Comparison of ENCODE assay signal across 10 cellular contexts in genomic region chr6:41723178-41723935, GRCh38. TPM values are rescaled to one million over a fixed set of nuclear protein-coding genes. Genes with fewer than 3 reads are reported as not detected.
DNase-seq lines count a peak whose midpoint lies in the region; ATAC-seq, FAIRE-seq and TF ChIP-seq lines count a peak whose summit lies in the region.
"Had no signal": no experiment of that assay in that cellular context is flagged by ENCODE, and none has a peak within 500 bp of the region (broad histone marks: within the 10 kb centered on the region; RNA-seq: fewer than 3 reads in every experiment).

No MANE protein-coding gene starts in this region.

- H3K27me3 Mint-ChIP-seq in activated CD4-positive, alpha-beta T cell treated with anti-CD3 and anti-CD28 coated beads, Interleukin-2, amount 10 ng/mL, durations not matched to agents 24 days and 14 days: no peaks in the 10 kb centered on the region
- H3K27me3 Mint-ChIP-seq: activated naive CD4-positive, alpha-beta T cell treated with anti-CD3 and anti-CD28 coated beads, Interleukin-2, amount 50 U/mL, for 24 hours had no signal

- FAIRE-seq in K562 (lab: Jason Lieb, UNC): no peak

- peak overlapping the region in 1 of 2 experiments; percentile 46; a peak in 2 of 4 replicates for H3K9ac ChIP-seq in K562 (ENCODE audit: insufficient read depth in 1 of 2, low read depth in 2 of 2, low read length in 2 of 2)

- BruUV-seq in K562 (replicated peaks; lab: Mats Ljungman, UMichigan): no TSS peak

- no peak for TF ChIP-seq EP300 in K562 (IDR thresholded peaks at IDR 0.05; ENCODE audit: low read length)

- intact Hi-C loops in K562 (cut with micrococcal nuclease): no loop called here
- intact Hi-C loops in activated CD4-positive, alpha-beta T cell treated with anti-CD3 and anti-CD28 coated beads, Interleukin-2, amount 10 ng/mL, durations not matched to agents 24 days and 14 days (cut with micrococcal nuclease): no loop called here

- no peaks in the 10 kb centered on the region for H3K36me3 ChIP-seq in K562 (ENCODE audit: control insufficient read depth, insufficient read depth, low read length)

- TF ChIP-seq RAD21 in K562 (CRISPR knock-in tag; conservative IDR thresholded peaks at IDR 0.05 in 1 of 2, IDR thresholded peaks at IDR 0.05 in 1 of 2): no peak

- POLR2A ChIA-PET in K562 (lab: Yijun Ruan, JAX): interaction anchor here (0.6 to 1.7 kb wide), 7 partner anchors 8 to 581 kb away, joined by 3 to 7 read pairs (median 5); no protein-coding TSS in a partner anchor

- no peaks in the 10 kb centered on the region for H3K9me3 ChIP-seq in K562 (replicated peaks; ENCODE audit: control insufficient read depth, insufficient read depth, low read depth, low read length)

- CTCF ChIA-PET in K562 (lab: Yijun Ruan, JAX; ENCODE audit: low intra/inter-chr PET ratio): no interaction called here

- ATAC-seq in GM18498 (IDR thresholded peaks at IDR 0.05; ENCODE audit: unreplicated experiment): peak; percentile 62
- peak; percentile 69 for ATAC-seq in HG02623 (IDR thresholded peaks at IDR 0.05; ENCODE audit: unreplicated experiment)
- peak; percentile 85 for ATAC-seq in K562

- DNase-seq in NCI-H1436 (lab: John Stamatoyannopoulos, UW) (peak; percentile 85), K562 (ENCODE audit: extremely low read depth in 1 of 4, low spot score in 3 of 4) (peak; percentile 48 to 56 (median 50)), kidney tubule cell (ENCODE audit: low spot score) (peak; percentile 61)
- DNase-seq in activated CD4-positive, alpha-beta T cell treated with anti-CD3 and anti-CD28 coated beads, Interleukin-2, amount 10 ng/mL, durations not matched to agents 24 days and 14 days: no peak
- no peak for DNase-seq in activated naive CD4-positive, alpha-beta T cell (lab: John Stamatoyannopoulos, UW)

- TF ChIP-seq CTCF in K562 (IDR thresholded peaks at IDR 0.05 in 2 of 3, conservative IDR thresholded peaks at IDR 0.05 in 1 of 3; ENCODE audit: insufficient read depth in 2 of 3, low read depth in 1 of 3, low read length in 3 of 3): no peak

- in situ Hi-C loops in K562 (cut with MboI): no loop called here

- H3K9me1 ChIP-seq in K562 (ENCODE audit: control insufficient read depth, insufficient read depth, low read length): no peaks in the 10 kb centered on the region

- H3K4me1 Mint-ChIP-seq in activated CD4-positive, alpha-beta T cell treated with anti-CD3 and anti-CD28 coated beads, Interleukin-2, amount 10 ng/mL, durations not matched to agents 24 days and 14 days: peaks cover 7% of the 10 kb centered on the region

- no peak for TF ChIP-seq POLR2A in K562 (conservative IDR thresholded peaks at IDR 0.05)

- H3K4me3 ChIP-seq in K562: no peak overlapping the region

- H3K36me3 Mint-ChIP-seq in activated CD4-positive, alpha-beta T cell treated with anti-CD3 and anti-CD28 coated beads, Interleukin-2, amount 10 ng/mL, durations not matched to agents 24 days and 14 days (ENCODE audit: low read depth): no peaks in the 10 kb centered on the region
- H3K36me3 Mint-ChIP-seq: activated naive CD4-positive, alpha-beta T cell treated with anti-CD3 and anti-CD28 coated beads, Interleukin-2, amount 50 U/mL, for 24 hours had no signal

- no peak overlapping the region; the same call in 1 of the 2 replicates for H2AFZ ChIP-seq in K562 (ENCODE audit: low read depth, low read length)

- H3K79me2 ChIP-seq in K562 (ENCODE audit: control insufficient read depth, insufficient read depth, low read length): no peaks in the 10 kb centered on the region

- WGBS in K562 (ENCODE audit: insufficient coverage, low coverage, missing lambda C conversion rate): 31% methylated on average over 23 of the region's 23 CpGs

- H3K27ac ChIP-seq in K562 (ENCODE audit: extremely low read depth, low read depth, low read length) (no peak overlapping the region), temporal lobe (ENCODE audit: low read depth, low read length) (peak overlapping the region; percentile 77)

- peaks cover 15% of the 10 kb centered on the region; the same call in 1 of the 2 replicates for H4K20me1 ChIP-seq in K562 (replicated peaks; ENCODE audit: control insufficient read depth, insufficient read depth, low read length)

- no peak overlapping the region for H3K4me2 ChIP-seq in K562 (ENCODE audit: insufficient read depth, low read length)

- H3K9me3 Mint-ChIP-seq in activated CD4-positive, alpha-beta T cell treated with anti-CD3 and anti-CD28 coated beads, Interleukin-2, amount 10 ng/mL, durations not matched to agents 24 days and 14 days: no peaks in the 10 kb centered on the region
- H3K9me3 Mint-ChIP-seq: activated naive CD4-positive, alpha-beta T cell treated with anti-CD3 and anti-CD28 coated beads, Interleukin-2, amount 50 U/mL, for 24 hours had no signal

- no peak overlapping the region for H3K27ac Mint-ChIP-seq in activated CD4-positive, alpha-beta T cell treated with anti-CD3 and anti-CD28 coated beads, Interleukin-2, amount 10 ng/mL, durations not matched to agents 24 days and 14 days

- peaks cover 0 to 11% of the 10 kb centered on the region in 2 experiments; a peak in 1 of 5 replicates for H3K27me3 ChIP-seq in K562 (ENCODE audit: control insufficient read depth in 2 of 2, insufficient read depth in 2 of 2, low read length in 2 of 2)

- peaks cover 16 to 23% of the 10 kb centered on the region in 2 experiments for H3K4me1 ChIP-seq in K562 (replicated peaks in 1 of 2; ENCODE audit: control insufficient read depth in 2 of 2, insufficient read depth in 2 of 2, low read length in 2 of 2)

- no peak overlapping the region for H3K4me3 Mint-ChIP-seq in activated CD4-positive, alpha-beta T cell treated with anti-CD3 and anti-CD28 coated beads, Interleukin-2, amount 10 ng/mL, durations not matched to agents 24 days and 14 days
- H3K4me3 Mint-ChIP-seq: activated naive CD4-positive, alpha-beta T cell treated with anti-CD3 and anti-CD28 coated beads, Interleukin-2, amount 50 U/mL, for 24 hours had no signal

RNA-seq across cellular contexts. Expression of gene TFEB, which starts 12.1 kb away (rescaled TPM):
- 2.1 and 8.5 TPM in 2 replicates for total RNA-seq in K562 (2011; cell fraction: chromatin; rRNA removed; ENCODE audit: low replicate concordance)
- total RNA-seq in K562 (2011; cell fraction: nucleolus; rRNA removed): 4.5 and 5.3 TPM in 2 replicates
- 3.0 and 3.6 TPM in 2 replicates for total RNA-seq in K562 (2011; cell fraction: nucleoplasm; rRNA removed)
- 3.8 and 4.4 TPM in 2 replicates for total RNA-seq in K562 (2014; rRNA removed)
- 0.64 and 0.84 TPM in 2 replicates for total RNA-seq in K562 (2014; rRNA removed; fragmentation: Illumina TruSeq; extraction: Trizol)
- total RNA-seq in K562 (2015; rRNA removed; fragmentation: Illumina TruSeq; extraction: Trizol): 1.1 TPM in 2 replicates
- total RNA-seq in K562 (2021): 3.6 and 4.7 TPM in 2 replicates
- 2.0 and 4.4 TPM in 2 replicates for polyA plus RNA-seq in K562 (2011; rRNA removed)
- polyA plus RNA-seq in K562 (2011; cell fraction: cytosol; rRNA removed): 3.6 and 5.6 TPM in 2 replicates
- polyA plus RNA-seq in K562 (2011; cell fraction: nucleus; rRNA removed): 2.6 and 4.3 TPM in 2 replicates
- 1.7 and 3.4 TPM in 2 replicates for polyA plus RNA-seq in K562 (2012)
- 2.0 TPM in 2 replicates for polyA plus RNA-seq in K562 (2014; fragmentation: Illumina TruSeq; extraction: Trizol)
- under 1 TPM; 0.04 to 0.07 TPM for polyA plus RNA-seq in K562 (2014; fragmentation: Nextera tagmentation; extraction: Ambion mirVana)
- 1.8 and 2.4 TPM in 2 replicates for polyA plus RNA-seq in K562 (2014; rRNA removed)
- 1.3 and 2.2 TPM in 2 replicates for polyA minus RNA-seq in K562 (2011; rRNA and poly(A)+ RNA removed)
- polyA minus RNA-seq in K562 (2011; cell fraction: cytosol; rRNA and poly(A)+ RNA removed): 2.2 and 3.1 TPM in 2 replicates
- 2.3 and 2.7 TPM in 2 replicates for polyA minus RNA-seq in K562 (2011; cell fraction: nucleus; rRNA and poly(A)+ RNA removed)
- 2.7 TPM for total RNA-seq in temporal lobe
- total RNA-seq in activated CD4-positive, alpha-beta T cell treated with anti-CD3 and anti-CD28 coated beads, Interleukin-2, amount 10 ng/mL, durations not matched to agents 24 days and 14 days: 14.1 and 14.9 TPM in 2 replicates

RNA-seq across cellular contexts. Expression of gene PGC, which starts 23.8 kb away (rescaled TPM):
- not detected in 2 replicates for total RNA-seq in K562 (2011; cell fraction: chromatin; rRNA removed; ENCODE audit: low replicate concordance)
- total RNA-seq in K562 (2011; cell fraction: nucleolus; rRNA removed): not detected in 2 replicates
- total RNA-seq in K562 (2011; cell fraction: nucleoplasm; rRNA removed): not detected in 2 replicates
- total RNA-seq in K562 (2014; rRNA removed): not detected in 2 replicates
- not detected in 2 replicates for total RNA-seq in K562 (2014; rRNA removed; fragmentation: Illumina TruSeq; extraction: Trizol)
- not detected in 2 replicates for total RNA-seq in K562 (2015; rRNA removed; fragmentation: Illumina TruSeq; extraction: Trizol)
- 0.40 and 0.81 TPM in 2 replicates for total RNA-seq in K562 (2021)
- not detected in 2 replicates for polyA plus RNA-seq in K562 (2011; rRNA removed)
- 0.03 TPM in 1 of 2 replicates, not detected in the other for polyA plus RNA-seq in K562 (2011; cell fraction: cytosol; rRNA removed)
- polyA plus RNA-seq in K562 (2011; cell fraction: nucleus; rRNA removed): not detected in 2 replicates
- polyA plus RNA-seq in K562 (2012): not detected in 2 replicates
- polyA plus RNA-seq in K562 (2014; fragmentation: Illumina TruSeq; extraction: Trizol): not detected in 2 replicates
- under 1 TPM in 1 of 2 experiments, not detected in 1; 0.17 TPM for polyA plus RNA-seq in K562 (2014; fragmentation: Nextera tagmentation; extraction: Ambion mirVana)
- not detected in 2 replicates for polyA plus RNA-seq in K562 (2014; rRNA removed)
- polyA minus RNA-seq in K562 (2011; rRNA and poly(A)+ RNA removed): not detected in 2 replicates
- polyA minus RNA-seq in K562 (2011; cell fraction: cytosol; rRNA and poly(A)+ RNA removed): 2.1 TPM in 1 of 2 replicates, not detected in the other
- polyA minus RNA-seq in K562 (2011; cell fraction: nucleus; rRNA and poly(A)+ RNA removed): not detected in 2 replicates
- 0.49 TPM for total RNA-seq in temporal lobe
- not detected in 2 replicates for total RNA-seq in activated CD4-positive, alpha-beta T cell treated with anti-CD3 and anti-CD28 coated beads, Interleukin-2, amount 10 ng/mL, durations not matched to agents 24 days and 14 days
- total RNA-seq: subcutaneous adipose tissue had no signal

RNA-seq across cellular contexts. Expression of gene FRS3, which starts 56.3 kb away (rescaled TPM):
- 3.2 and 6.0 TPM in 2 replicates for total RNA-seq in K562 (2011; cell fraction: chromatin; rRNA removed; ENCODE audit: low replicate concordance)
- 4.7 and 5.5 TPM in 2 replicates for total RNA-seq in K562 (2011; cell fraction: nucleolus; rRNA removed)
- 3.2 and 3.7 TPM in 2 replicates for total RNA-seq in K562 (2011; cell fraction: nucleoplasm; rRNA removed)
- total RNA-seq in K562 (2014; rRNA removed): 1.7 and 3.1 TPM in 2 replicates
- 0.45 and 1.0 TPM in 2 replicates for total RNA-seq in K562 (2014; rRNA removed; fragmentation: Illumina TruSeq; extraction: Trizol)
- 1.1 and 1.8 TPM in 2 replicates for total RNA-seq in K562 (2015; rRNA removed; fragmentation: Illumina TruSeq; extraction: Trizol)
- total RNA-seq in K562 (2021): 3.1 and 3.3 TPM in 2 replicates
- 3.0 and 4.2 TPM in 2 replicates for polyA plus RNA-seq in K562 (2011; rRNA removed)
- 4.3 and 6.5 TPM in 2 replicates for polyA plus RNA-seq in K562 (2011; cell fraction: cytosol; rRNA removed)
- 8.1 and 10.8 TPM in 2 replicates for polyA plus RNA-seq in K562 (2011; cell fraction: nucleus; rRNA removed)
- 1.5 and 4.5 TPM in 2 replicates for polyA plus RNA-seq in K562 (2012)
- polyA plus RNA-seq in K562 (2014; fragmentation: Illumina TruSeq; extraction: Trizol): 1.6 and 3.0 TPM in 2 replicates
- polyA plus RNA-seq in K562 (2014; fragmentation: Nextera tagmentation; extraction: Ambion mirVana): under 1 TPM; 0.03 to 0.06 TPM
- polyA plus RNA-seq in K562 (2014; rRNA removed): 3.4 and 3.7 TPM in 2 replicates
- polyA minus RNA-seq in K562 (2011; rRNA and poly(A)+ RNA removed): 0.84 and 0.95 TPM in 2 replicates
- 0.82 and 1.0 TPM in 2 replicates for polyA minus RNA-seq in K562 (2011; cell fraction: cytosol; rRNA and poly(A)+ RNA removed)
- 1.6 and 1.8 TPM in 2 replicates for polyA minus RNA-seq in K562 (2011; cell fraction: nucleus; rRNA and poly(A)+ RNA removed)
- 10.3 TPM for total RNA-seq in temporal lobe
- total RNA-seq in activated CD4-positive, alpha-beta T cell treated with anti-CD3 and anti-CD28 coated beads, Interleukin-2, amount 10 ng/mL, durations not matched to agents 24 days and 14 days: 4.7 and 6.8 TPM in 2 replicates

RNA-seq across cellular contexts. Expression of gene PRICKLE4, which starts 57.2 kb away (rescaled TPM):
- total RNA-seq in K562 (2011; cell fraction: chromatin; rRNA removed; ENCODE audit: low replicate concordance): 6.0 and 13.5 TPM in 2 replicates
- total RNA-seq in K562 (2011; cell fraction: nucleolus; rRNA removed): 5.4 and 6.8 TPM in 2 replicates
- 4.6 and 6.0 TPM in 2 replicates for total RNA-seq in K562 (2011; cell fraction: nucleoplasm; rRNA removed)
- total RNA-seq in K562 (2014; rRNA removed) (1.3 TPM in 1 of 2 replicates, not detected in the other), K562 (2014; rRNA removed; fragmentation: Illumina TruSeq; extraction: Trizol) (not detected in 2 replicates), K562 (2015; rRNA removed; fragmentation: Illumina TruSeq; extraction: Trizol) (not detected in 2 replicates), K562 (2021) (0.20 and 0.87 TPM in 2 replicates), temporal lobe (0.49 TPM)
- polyA plus RNA-seq in K562 (2011; rRNA removed) (0.32 and 0.54 TPM in 2 replicates), K562 (2014; fragmentation: Illumina TruSeq; extraction: Trizol) (not detected in 2 replicates), K562 (2014; fragmentation: Nextera tagmentation; extraction: Ambion mirVana) (not detected), K562 (2014; rRNA removed) (0.27 and 1.7 TPM in 2 replicates)
- 0.07 and 0.19 TPM in 2 replicates for polyA plus RNA-seq in K562 (2011; cell fraction: cytosol; rRNA removed)
- 12.6 and 13.9 TPM in 2 replicates for polyA plus RNA-seq in K562 (2011; cell fraction: nucleus; rRNA removed)
- 1.9 and 2.0 TPM in 2 replicates for polyA plus RNA-seq in K562 (2012)
- polyA minus RNA-seq in K562 (2011; rRNA and poly(A)+ RNA removed): 0.56 TPM in 1 of 2 replicates, not detected in the other
- polyA minus RNA-seq in K562 (2011; cell fraction: cytosol; rRNA and poly(A)+ RNA removed): not detected in 2 replicates
- 3.9 and 7.4 TPM in 2 replicates for polyA minus RNA-seq in K562 (2011; cell fraction: nucleus; rRNA and poly(A)+ RNA removed)
- total RNA-seq in activated CD4-positive, alpha-beta T cell treated with anti-CD3 and anti-CD28 coated beads, Interleukin-2, amount 10 ng/mL, durations not matched to agents 24 days and 14 days: not detected in 2 replicates

Comparison
In these comparisons a context has a peak if more than half of its experiments do, and no peak if none do; other contexts are left out.
1. DNase-seq: peak in NCI-H1436 (single experiment), K562 (4 of 4) and kidney tubule cell (single experiment); none in activated CD4-positive, alpha-beta T cell treated with anti-CD3 and anti-CD28 coated beads, Interleukin-2, amount 10 ng/mL, durations not matched to agents 24 days and 14 days (single experiment) and activated naive CD4-positive, alpha-beta T cell (0 of 4).
2. Peak in every context shown above with its lines, with median percentiles within 50 percentile points of each other: ATAC-seq.